In genomic region chr1:184482113-184482512, GRCh38 we compare ENCODE assay signal across 16 cellular contexts.
DNase-seq lines count a peak whose midpoint lies in the region; ATAC-seq and TF ChIP-seq lines count a peak whose summit lies in the region.
"Had no signal": no experiment of that assay in that cellular context is flagged by ENCODE, and none has a peak within 500 bp of the region (broad histone marks: within the 10 kb centered on the region; RNA-seq: fewer than 3 reads in every experiment).

No MANE protein-coding gene starts in this region.

- WGBS in heart right ventricle, 2 donors = 37 to 59% methylated on average over 6 of the region's 6 CpGs
- no CpG with 5 or more reads among the region's 6 CpGs for WGBS in trophoblast cell (ENCODE audit: extremely low coverage, insufficient coverage, insufficient read length)

- no peak overlapping the region for H3K4me3 ChIP-seq in ascending aorta
- no peak overlapping the region for H3K4me3 ChIP-seq in heart right ventricle
- H3K4me3 ChIP-seq in trophoblast cell (ENCODE audit: low read depth, low read length) = no peak overlapping the region
- H3K4me3 ChIP-seq: K562 had no signal

- no peak overlapping the region for H3K4me2 ChIP-seq in trophoblast cell (ENCODE audit: low read length)

- H4K91ac ChIP-seq in trophoblast cell (ENCODE audit: low read depth, low read length) = peak overlapping the region; percentile 71

- ATAC-seq in heart right ventricle = peak; percentile 57 to 82 (median 76)
- ATAC-seq: K562, left lobe of liver had no signal

- peak overlapping the region; percentile 90 for H3K18ac ChIP-seq in trophoblast cell (ENCODE audit: low read length)

- DNase-seq in ascending aorta (ENCODE audit: low spot score in 2 of 2) (peak in 1 of 2 donors; percentile 71), heart right ventricle (peak; percentile 44 to 82), trophoblast cell (no peak), ureter (ENCODE audit: low spot score) (peak; percentile 49), NCI-H2171 (lab: John Stamatoyannopoulos, UW) (no peak), SW 1271 (lab: John Stamatoyannopoulos, UW) (no peak), MV-4-11 (lab: John Stamatoyannopoulos, UW) (no peak)
- no peak for DNase-seq in activated effector memory CD4-positive, alpha-beta T cell treated with anti-CD3 and anti-CD28 coated beads, Interleukin-2, amount 50 U/mL, for 16 hours
- DNase-seq: activated CD4-positive, alpha-beta T cell treated with anti-CD3 and anti-CD28 coated beads for 48 hours; DMS79 treated with DMSO at 0.1 percent for 48 hours; effector memory CD4-positive, alpha-beta T cell; NCI-H1436; NCI-H524 treated with DMSO at 0.1 percent for 48 hours; T-helper 2 cell had no signal

- peaks cover 9% of the 10 kb centered on the region for H3K79me2 ChIP-seq in trophoblast cell (ENCODE audit: control insufficient read depth, insufficient read depth, low read length, poor library complexity)

- H3K36me3 ChIP-seq in ascending aorta = no peaks in the 10 kb centered on the region
- peaks cover 0 to 32% (median 7%) of the 10 kb centered on the region in 9 donors for H3K36me3 ChIP-seq in heart right ventricle
- peaks cover 1 to 5% of the 10 kb centered on the region in 2 experiments for H3K36me3 ChIP-seq in trophoblast cell (ENCODE audit: control insufficient read depth in 1 of 2, insufficient read depth in 2 of 2, low read length in 2 of 2)

- TF ChIP-seq CTCF in ascending aorta (IDR thresholded peaks at IDR 0.05) (no peak), heart right ventricle (IDR thresholded peaks at IDR 0.05) (no peak)

- no peaks in the 10 kb centered on the region for H3K27me3 ChIP-seq in ascending aorta
- no peaks in the 10 kb centered on the region for H3K27me3 ChIP-seq in heart right ventricle
- H3K27me3 ChIP-seq in trophoblast cell (ENCODE audit: insufficient read depth, low read length) = no peaks in the 10 kb centered on the region

- H3K4me1 ChIP-seq in ascending aorta (peaks cover 0 to 26% of the 10 kb centered on the region in 2 donors), heart right ventricle (peaks cover 29 to 75% (median 63%) of the 10 kb centered on the region in 9 donors), trophoblast cell (ENCODE audit: control insufficient read depth in 1 of 2, insufficient read depth in 2 of 2, low read length in 2 of 2) (peaks cover 24 to 33% of the 10 kb centered on the region in 2 experiments)

- H3K4ac ChIP-seq in trophoblast cell (ENCODE audit: low read depth, low read length) = peak overlapping the region; percentile 71

- H3K79me1 ChIP-seq in trophoblast cell (ENCODE audit: low read length) = peaks cover 23% of the 10 kb centered on the region

- H3K9ac ChIP-seq in trophoblast cell (ENCODE audit: low read length) = no peak overlapping the region

- peak overlapping the region; percentile 88 for H2BK5ac ChIP-seq in trophoblast cell (ENCODE audit: low read depth, low read length, poor library complexity)

- intact Hi-C loops in ascending aorta (cut with DNase I) (no loop called here), heart right ventricle (cut with DNase I) (loop anchor here in 2 of 10 donors (10.0 kb wide), 3 partner anchors 143 to 213 kb away; no protein-coding TSS in a partner anchor)

- H3K9me3 ChIP-seq in ascending aorta (no peaks in the 10 kb centered on the region), heart right ventricle (no peaks in the 10 kb centered on the region), trophoblast cell (ENCODE audit: insufficient read depth, low read depth, low read length) (no peaks in the 10 kb centered on the region)

- H2AK5ac ChIP-seq in trophoblast cell (ENCODE audit: low read length) = peak overlapping the region; percentile 79

- peak overlapping the region; percentile 95 for H2BK12ac ChIP-seq in trophoblast cell (ENCODE audit: low read length)

- H3K23ac ChIP-seq in trophoblast cell (ENCODE audit: low read length) = no peak overlapping the region

- peak overlapping the region; percentile 93 for H2BK120ac ChIP-seq in trophoblast cell (ENCODE audit: insufficient read depth, low read length, poor library complexity)

- peak overlapping the region; percentile 40 for H4K8ac ChIP-seq in trophoblast cell (ENCODE audit: low read depth, low read length)

- H2AFZ ChIP-seq in trophoblast cell (ENCODE audit: insufficient read depth, low read length, poor library complexity) = no peak overlapping the region

- no peak overlapping the region for H4K12ac ChIP-seq in trophoblast cell (ENCODE audit: low read depth, low read length)

- peak overlapping the region; percentile 44 to 68 for H3K27ac ChIP-seq in ascending aorta
- peak overlapping the region; percentile 41 to 88 (median 64) for H3K27ac ChIP-seq in heart right ventricle
- H3K27ac ChIP-seq in trophoblast cell (ENCODE audit: low read depth, low read length) = peak overlapping the region; percentile 14

- H3K14ac ChIP-seq in trophoblast cell (ENCODE audit: low read length) = peak overlapping the region; percentile 82

Comparison
In these comparisons a context has a peak if more than half of its experiments do, and no peak if none do; other contexts are left out.
1. DNase-seq: peak in heart right ventricle (2 of 2) and ureter (single experiment); none in trophoblast cell (0 of 2), NCI-H2171 (single experiment), SW 1271 (0 of 2), MV-4-11 (single experiment) and activated effector memory CD4-positive, alpha-beta T cell treated with anti-CD3 and anti-CD28 coated beads, Interleukin-2, amount 50 U/mL, for 16 hours (single experiment).
2. Peak in every context shown above with its lines, with median percentiles within 50 percentile points of each other: H3K27ac ChIP-seq.